11 cellular contexts compared by ENCODE assay signal in the genomic region with DNA sequence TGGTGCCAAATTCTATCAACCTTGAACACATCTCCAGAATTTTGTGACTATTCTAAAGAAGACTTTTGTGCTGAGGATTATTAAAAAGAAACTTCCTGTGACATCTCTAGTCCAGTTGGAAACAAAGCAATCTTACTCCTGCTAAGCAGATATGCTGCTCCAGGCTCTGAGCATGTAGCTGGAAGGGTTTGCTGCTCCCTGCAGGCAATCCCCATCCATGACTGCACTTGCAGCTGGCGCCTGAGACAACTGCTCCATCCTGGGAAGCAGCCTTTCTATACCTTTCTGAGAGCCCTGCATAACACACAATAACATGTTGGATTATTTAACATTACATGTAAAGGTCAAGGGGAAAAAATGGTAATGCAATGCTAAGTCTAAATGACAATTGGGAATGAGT.
DNase-seq lines count a peak whose midpoint lies in the region; ATAC-seq, FAIRE-seq and TF ChIP-seq lines count a peak whose summit lies in the region.
"Had no signal": no experiment of that assay in that cellular context is flagged by ENCODE, and none has a peak within 500 bp of the region (broad histone marks: within the 10 kb centered on the region; RNA-seq: fewer than 3 reads in every experiment).

No MANE protein-coding gene starts in this region.

- peaks cover 6% of the 10 kb centered on the region for H3K9me3 Mint-ChIP-seq in chondrocyte (ENCODE audit: low read depth)

- DNase-seq in AG10803 (ENCODE audit: low read depth) (peak; percentile 4), HFF-Myc (ENCODE audit: extremely low read depth, low read depth) (no peak), chondrocyte (ENCODE audit: low spot score) (no peak), left colon (peak in 1 of 2 donors; percentile 6), GM19239 (ENCODE audit: insufficient read length, low spot score) (no peak), NAMALWA (ENCODE audit: low spot score) (no peak)
- DNase-seq in stimulated activated CD4-positive, alpha-beta T cell treated with anti-CD3 and anti-CD28 coated beads, Interleukin-4, amount 100 ng/mL, for 4 hours = no peak
- DNase-seq: NCI-H1436, thyroid gland had no signal

- intact Hi-C loops in left colon (cut with DNase I, micrococcal nuclease) = no loop called here

- H3K27me3 Mint-ChIP-seq in chondrocyte (ENCODE audit: low read depth) = peaks cover 4% of the 10 kb centered on the region

- no peaks in the 10 kb centered on the region for H3K36me3 Mint-ChIP-seq in chondrocyte (ENCODE audit: low read depth)

- ATAC-seq in left colon (peak; percentile 49), HG02970 (IDR thresholded peaks at IDR 0.05; ENCODE audit: low FRiP score, unreplicated experiment) (no peak)

- H3K4me3 ChIP-seq in AG10803 (ENCODE audit: low read length) (no peak overlapping the region), HFF-Myc (replicated peaks; ENCODE audit: low read depth, low read length) (no peak overlapping the region)
- H3K4me3 ChIP-seq: thyroid gland had no signal

- no peak for FAIRE-seq in GM19239 (lab: Jason Lieb, UNC)
- FAIRE-seq: frontal cortex had no signal

- no peaks in the 10 kb centered on the region for H3K4me1 Mint-ChIP-seq in chondrocyte (ENCODE audit: low read depth)

- no peak overlapping the region for H3K27ac Mint-ChIP-seq in chondrocyte (ENCODE audit: unreplicated experiment)

- no peak overlapping the region for H3K4me3 Mint-ChIP-seq in chondrocyte (ENCODE audit: unreplicated experiment)

- TF ChIP-seq CTCF in AG10803 (conservative IDR thresholded peaks at IDR 0.05; ENCODE audit: low read length) (peak; percentile 30), HFF-Myc (IDR thresholded peaks at IDR 0.05; ENCODE audit: low read depth, low read length, missing control alignments) (peak; percentile 34), chondrocyte (IDR thresholded peaks at IDR 0.05) (peak; percentile 47)
